23 cellular contexts compared by ENCODE assay signal in the genomic region with DNA sequence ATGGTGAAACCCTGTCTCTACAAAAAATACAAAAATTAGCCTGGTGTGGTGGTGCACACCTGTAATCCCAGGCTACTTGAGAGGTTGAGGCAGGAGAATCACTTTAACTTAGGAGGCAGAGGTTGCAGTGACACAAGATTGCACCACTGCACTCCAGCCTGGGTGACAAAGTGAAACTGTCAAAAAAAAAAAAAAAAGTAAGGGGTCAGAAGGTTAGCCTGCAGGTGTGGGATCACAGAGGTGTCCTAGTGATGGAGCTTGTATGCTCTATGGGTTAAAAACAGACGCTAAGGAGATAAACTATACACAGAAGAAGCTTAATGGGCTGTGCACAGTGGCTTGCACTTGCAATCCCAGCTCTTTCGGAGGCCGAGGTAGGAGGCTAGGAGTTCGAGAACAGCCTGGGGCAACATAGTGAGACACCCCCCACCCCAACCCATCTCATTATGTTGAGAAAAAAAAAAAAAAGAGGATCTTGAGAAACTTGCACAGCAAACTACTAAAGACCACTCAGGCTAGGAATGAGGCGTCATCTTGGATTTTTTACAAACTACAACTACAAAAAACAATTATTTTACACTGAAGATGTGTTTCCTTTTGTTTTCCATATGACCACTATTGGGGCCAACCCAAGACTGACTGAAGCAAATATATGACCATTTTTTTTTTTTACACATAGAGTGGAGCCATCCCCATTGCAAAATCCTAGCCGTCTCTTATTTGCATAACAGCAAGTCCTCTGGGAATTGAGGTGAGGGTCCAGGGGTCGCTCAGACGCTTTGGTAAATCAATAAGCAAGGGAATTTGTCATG. TPM values are rescaled to one million over a fixed set of nuclear protein-coding genes. Genes with fewer than 3 reads are reported as not detected.
DNase-seq lines count a peak whose midpoint lies in the region; ATAC-seq, FAIRE-seq and TF ChIP-seq lines count a peak whose summit lies in the region.
"Had no signal": no experiment of that assay in that cellular context is flagged by ENCODE, and none has a peak within 500 bp of the region (broad histone marks: within the 10 kb centered on the region; RNA-seq: fewer than 3 reads in every experiment).

No MANE protein-coding gene starts in this region.

- peaks cover 25 to 72% (median 34%) of the 10 kb centered on the region in 4 donors for H3K4me1 Mint-ChIP-seq in CD4-positive, alpha-beta memory T cell

- peaks cover 3 to 4% of the 10 kb centered on the region in 2 donors for H3K27me3 Mint-ChIP-seq in CD4-positive, alpha-beta memory T cell

- TF ChIP-seq CTCF in A549 (IDR thresholded peaks at IDR 0.05) (no peak), astrocyte of the spinal cord (IDR thresholded peaks at IDR 0.05; ENCODE audit: low read depth, low read length) (no peak), hepatocyte (IDR thresholded peaks at IDR 0.05; ENCODE audit: poor library complexity) (no peak), upper lobe of right lung (IDR thresholded peaks at IDR 0.05) (no peak)

- H3K9me3 ChIP-seq in A549 (no peaks in the 10 kb centered on the region), hepatocyte (ENCODE audit: low read depth) (no peaks in the 10 kb centered on the region), upper lobe of right lung (no peaks in the 10 kb centered on the region)
- no peaks in the 10 kb centered on the region for H3K9me3 ChIP-seq in CD4-positive, alpha-beta memory T cell (ENCODE audit: control insufficient read depth in 1 of 2, low read length in 2 of 2)
- H3K9me3 ChIP-seq: esophagus muscularis mucosa, heart left ventricle, sigmoid colon, suprapubic skin had no signal

- no peaks in the 10 kb centered on the region for H3K79me2 ChIP-seq in hepatocyte

- no peak for FAIRE-seq in A549 (lab: Jason Lieb, UNC)

- H3K27me3 ChIP-seq in CD4-positive, alpha-beta memory T cell (ENCODE audit: insufficient read depth, low read length): no peaks in the 10 kb centered on the region
- H3K27me3 ChIP-seq in hepatocyte: peaks cover 16% of the 10 kb centered on the region
- H3K27me3 ChIP-seq in upper lobe of right lung: peaks cover 9% of the 10 kb centered on the region
- H3K27me3 ChIP-seq: esophagus muscularis mucosa, sigmoid colon, suprapubic skin had no signal

- ATAC-seq in A549: peak; percentile 6 to 16; a peak in 4 of 6 replicates
- no peak for ATAC-seq in HG03135 (IDR thresholded peaks at IDR 0.05; ENCODE audit: unreplicated experiment)
- no peak for ATAC-seq in upper lobe of right lung
- ATAC-seq: HCT116, heart left ventricle had no signal

- POLR2A ChIA-PET in A549 (lab: Yijun Ruan, JAX): interaction anchor here (0.6 kb wide), 1 partner anchor 9 kb away, joined by 4 read pairs; no protein-coding TSS in a partner anchor
- POLR2A ChIA-PET in CD4-positive, alpha-beta memory T cell (lab: Charles Lee; ENCODE audit: partially characterized antibody): interaction anchor here (3.5 to 5.6 kb wide), 2 partner anchors 8 to 36 kb away, joined by 124 to 202 read pairs; a partner anchor contains a TSS

- TF ChIP-seq EP300 in A549 (IDR thresholded peaks at IDR 0.05): no peak

- no peaks in the 10 kb centered on the region for H3K9me2 ChIP-seq in hepatocyte (replicated peaks; ENCODE audit: insufficient read depth)

- in situ Hi-C loops in astrocyte of the spinal cord (cut with HindIII; ENCODE audit: low sequenced_read_pairs) (no loop called here), KBM-7 (cut with MboI; ENCODE audit: low pct_unique_long_range_greater_than_20kb, low sequenced_read_pairs) (no loop called here)

- DNase-seq in A549 (ENCODE audit: low read depth in 1 of 2, low spot score in 1 of 2) (peak in 1 of 2 experiments; percentile 74), astrocyte of the spinal cord (ENCODE audit: low read depth, low spot score) (peak; percentile 61), hepatocyte (ENCODE audit: low spot score) (peak; percentile 40), upper lobe of right lung (no peak), AG20443 (ENCODE audit: low spot score) (no peak), KBM-7 (no peak)
- peak in 4 of 5 donors; percentile 37 to 65 (median 39) for DNase-seq in CD4-positive, alpha-beta memory T cell
- DNase-seq: activated CD4-positive, alpha-beta T cell treated with anti-CD3 and anti-CD28 coated beads, Interleukin-2, amount 50 U/mL, for 48 hours; activated effector memory CD4-positive, alpha-beta T cell treated with Interleukin-2 at 50 U/mL for 16 hours; heart left ventricle; NCI-H2081; NCI-H524; occipital lobe; OCI-M1; sigmoid colon; stimulated activated CD4-positive, alpha-beta T cell treated with anti-CD3 and anti-CD28 coated beads, Interleukin-2, amount 100 ng/mL, for 24 hours had no signal

- CTCF ChIA-PET in A549 (lab: Yijun Ruan, JAX): interaction anchor here (0.9 to 33.4 kb wide), 6 partner anchors 10 to 168 kb away, joined by 3 to 1883 read pairs (median 56); a partner anchor contains a TSS
- CTCF ChIA-PET in CD4-positive, alpha-beta memory T cell (lab: Charles Lee; ENCODE audit: partially characterized antibody): interaction anchor here (4.1 to 16.8 kb wide), 2 partner anchors 28 to 38 kb away, joined by 72 to 487 read pairs; no protein-coding TSS in a partner anchor

- H3K36me3 Mint-ChIP-seq in CD4-positive, alpha-beta memory T cell: peaks cover 5 to 37% of the 10 kb centered on the region in 2 donors

- peak overlapping the region in 6 of 8 donors; percentile 26 to 73 (median 47) for H3K4me3 Mint-ChIP-seq in CD4-positive, alpha-beta memory T cell

- H3K4me3 ChIP-seq in A549: no peak overlapping the region
- H3K4me3 ChIP-seq in CD4-positive, alpha-beta memory T cell (ENCODE audit: low read length in 2 of 2): no peak overlapping the region
- no peak overlapping the region for H3K4me3 ChIP-seq in astrocyte of the spinal cord (ENCODE audit: low read depth, low read length)
- H3K4me3 ChIP-seq in hepatocyte: no peak overlapping the region
- no peak overlapping the region for H3K4me3 ChIP-seq in upper lobe of right lung
- H3K4me3 ChIP-seq: coronary artery, esophagus muscularis mucosa, heart left ventricle, sigmoid colon, SK-N-MC, suprapubic skin had no signal

- peak overlapping the region in 6 of 7 donors; percentile 60 to 99 (median 90) for H3K27ac Mint-ChIP-seq in CD4-positive, alpha-beta memory T cell

- 60% methylated on average over 8 of the region's 8 CpGs for WGBS in A549 (ENCODE audit: missing lambda C conversion rate)
- WGBS in hepatocyte (ENCODE audit: low lambda C conversion rate, missing lambda C conversion rate): 76% methylated on average over 8 of the region's 8 CpGs

- peaks cover 0 to 73% (median 0%) of the 10 kb centered on the region in 8 donors for H3K9me3 Mint-ChIP-seq in CD4-positive, alpha-beta memory T cell

- H3K4me2 ChIP-seq in A549 (no peak overlapping the region), hepatocyte (no peak overlapping the region)

- no peak for TF ChIP-seq RAD21 in A549 (conservative IDR thresholded peaks at IDR 0.05 in 1 of 2, IDR thresholded peaks at IDR 0.05 in 1 of 2)

- H3K27ac ChIP-seq in A549 (no peak overlapping the region), hepatocyte (no peak overlapping the region), upper lobe of right lung (no peak overlapping the region)
- H3K27ac ChIP-seq in CD4-positive, alpha-beta memory T cell (ENCODE audit: low read depth, low read length): no peak overlapping the region
- H3K27ac ChIP-seq: coronary artery, esophagus muscularis mucosa, heart left ventricle, sigmoid colon, SK-N-MC, suprapubic skin had no signal

- intact Hi-C loops in CD4-positive, alpha-beta memory T cell (cut with micrococcal nuclease): no loop called here
- intact Hi-C loops in upper lobe of right lung (cut with DNase I): no loop called here

- no peak overlapping the region for H2AFZ ChIP-seq in hepatocyte

- no peaks in the 10 kb centered on the region for H4K20me1 ChIP-seq in hepatocyte (ENCODE audit: insufficient read depth, poor library complexity, severe bottlenecking)

- peaks cover 13% of the 10 kb centered on the region for H3K4me1 ChIP-seq in A549
- H3K4me1 ChIP-seq in CD4-positive, alpha-beta memory T cell (ENCODE audit: insufficient read depth, low read length): peaks cover 14% of the 10 kb centered on the region
- H3K4me1 ChIP-seq in hepatocyte (ENCODE audit: insufficient read depth): no peaks in the 10 kb centered on the region
- H3K4me1 ChIP-seq in upper lobe of right lung: peaks cover 11% of the 10 kb centered on the region

- no peak for TF ChIP-seq POLR2A in A549 (IDR thresholded peaks at IDR 0.05; ENCODE audit: low read length)

- no peaks in the 10 kb centered on the region for H3K36me3 ChIP-seq in CD4-positive, alpha-beta memory T cell (ENCODE audit: insufficient read depth, low read length)
- H3K36me3 ChIP-seq in hepatocyte (replicated peaks; ENCODE audit: insufficient read depth, low read depth) (no peaks in the 10 kb centered on the region), upper lobe of right lung (no peaks in the 10 kb centered on the region)
- H3K36me3 ChIP-seq: esophagus muscularis mucosa, heart left ventricle, sigmoid colon had no signal

RNA-seq across cellular contexts. Expression of a gene that starts 7.9 kb away (rescaled TPM):
- polyA plus RNA-seq in A549 (2011; rRNA removed): 27.9 and 48.8 TPM in 2 replicates
- 90.2 and 102 TPM in 2 replicates for polyA plus RNA-seq in A549 (2012; cell fraction: cytosol; rRNA removed)
- 424 and 553 TPM in 2 replicates for polyA plus RNA-seq in A549 (2012; cell fraction: nucleus; rRNA removed)
- polyA plus RNA-seq in A549 (2017; fragmentation: RNase III; extraction: RNeasy Plus Mini Kit Qiagen cat#74134 plus additional on column Dnase treatment): 0.57 to 0.65 TPM (median 0.58 TPM) in 3 replicates
- 82.7 and 141 TPM in 2 replicates for polyA minus RNA-seq in A549 (2011; rRNA and poly(A)+ RNA removed)
- 1 to 10 TPM; 4.2 to 4.7 TPM for total RNA-seq in CD4-positive, alpha-beta memory T cell
- polyA plus RNA-seq in CD4-positive, alpha-beta memory T cell: 10 to 100 TPM; 12.5 to 17.1 TPM
- 37.9 and 73.1 TPM in 2 replicates for total RNA-seq in hepatocyte
- 114 and 168 TPM in 2 replicates for polyA plus RNA-seq in hepatocyte
- total RNA-seq in upper lobe of right lung: 3.6 TPM

RNA-seq across cellular contexts. Expression of a gene that starts 21.1 kb away (rescaled TPM):
- 4.7 and 5.3 TPM in 2 replicates for polyA plus RNA-seq in A549 (2011; rRNA removed)
- 4.7 and 7.4 TPM in 2 replicates for polyA plus RNA-seq in A549 (2012; cell fraction: cytosol; rRNA removed)
- polyA plus RNA-seq in A549 (2012; cell fraction: nucleus; rRNA removed): 5.4 and 5.8 TPM in 2 replicates
- 6.3 to 9.0 TPM (median 8.1 TPM) in 3 replicates for polyA plus RNA-seq in A549 (2017; fragmentation: RNase III; extraction: RNeasy Plus Mini Kit Qiagen cat#74134 plus additional on column Dnase treatment)
- 6.7 and 10.8 TPM in 2 replicates for polyA minus RNA-seq in A549 (2011; rRNA and poly(A)+ RNA removed)
- 1 to 10 TPM in 1 of 2 experiments, under 1 TPM in 1; 0.14 to 1.1 TPM for total RNA-seq in CD4-positive, alpha-beta memory T cell
- polyA plus RNA-seq in CD4-positive, alpha-beta memory T cell: under 1 TPM in 1 of 2 donors, not detected in 1; 0.48 TPM
- 3.4 and 7.8 TPM in 2 replicates for total RNA-seq in hepatocyte
- 12.2 and 14.8 TPM in 2 replicates for polyA plus RNA-seq in hepatocyte
- total RNA-seq in upper lobe of right lung: 13.3 TPM

RNA-seq across cellular contexts. Expression of a gene that starts 22.5 kb away (rescaled TPM):
- 9.2 and 9.8 TPM in 2 replicates for polyA plus RNA-seq in A549 (2011; rRNA removed)
- 8.9 and 11.1 TPM in 2 replicates for polyA plus RNA-seq in A549 (2012; cell fraction: cytosol; rRNA removed)
- polyA plus RNA-seq in A549 (2012; cell fraction: nucleus; rRNA removed): 6.6 TPM in 2 replicates
- polyA plus RNA-seq in A549 (2017; fragmentation: RNase III; extraction: RNeasy Plus Mini Kit Qiagen cat#74134 plus additional on column Dnase treatment): 6.6 to 11.2 TPM (median 10.5 TPM) in 3 replicates
- 1.2 and 1.5 TPM in 2 replicates for polyA minus RNA-seq in A549 (2011; rRNA and poly(A)+ RNA removed)
- 1 to 10 TPM; 5.8 to 7.9 TPM for total RNA-seq in CD4-positive, alpha-beta memory T cell
- 1 to 10 TPM; 3.7 to 4.0 TPM for polyA plus RNA-seq in CD4-positive, alpha-beta memory T cell
- total RNA-seq in hepatocyte: 0.40 and 1.9 TPM in 2 replicates
- 0.59 and 1.4 TPM in 2 replicates for polyA plus RNA-seq in hepatocyte
- total RNA-seq in upper lobe of right lung: 0.67 TPM
- total RNA-seq: kidney epithelial cell had no signal

RNA-seq across cellular contexts. Expression of a gene that starts 31.5 kb away (rescaled TPM):
- polyA plus RNA-seq in A549 (2011; rRNA removed): 59.1 and 64.5 TPM in 2 replicates
- 58.8 and 103 TPM in 2 replicates for polyA plus RNA-seq in A549 (2012; cell fraction: cytosol; rRNA removed)
- polyA plus RNA-seq in A549 (2012; cell fraction: nucleus; rRNA removed): 93.7 and 118 TPM in 2 replicates
- 83.8 to 94.6 TPM (median 94.3 TPM) in 3 replicates for polyA plus RNA-seq in A549 (2017; fragmentation: RNase III; extraction: RNeasy Plus Mini Kit Qiagen cat#74134 plus additional on column Dnase treatment)
- polyA minus RNA-seq in A549 (2011; rRNA and poly(A)+ RNA removed): 72.4 and 90.8 TPM in 2 replicates
- 10 to 100 TPM; 89.8 to 92.8 TPM for total RNA-seq in CD4-positive, alpha-beta memory T cell
- polyA plus RNA-seq in CD4-positive, alpha-beta memory T cell: 10 to 100 TPM; 49.1 to 53.4 TPM
- total RNA-seq in hepatocyte: 57.3 and 68.9 TPM in 2 replicates
- polyA plus RNA-seq in hepatocyte: 86.0 and 92.6 TPM in 2 replicates
- total RNA-seq in upper lobe of right lung: 155 TPM

RNA-seq across cellular contexts. Expression of a gene that starts 52.0 kb away (rescaled TPM):
- 81.7 and 109 TPM in 2 replicates for polyA plus RNA-seq in A549 (2011; rRNA removed)
- polyA plus RNA-seq in A549 (2012; cell fraction: cytosol; rRNA removed): 165 and 195 TPM in 2 replicates
- 178 and 201 TPM in 2 replicates for polyA plus RNA-seq in A549 (2012; cell fraction: nucleus; rRNA removed)
- polyA plus RNA-seq in A549 (2017; fragmentation: RNase III; extraction: RNeasy Plus Mini Kit Qiagen cat#74134 plus additional on column Dnase treatment): 89.7 to 97.6 TPM (median 93.0 TPM) in 3 replicates
- 175 and 210 TPM in 2 replicates for polyA minus RNA-seq in A549 (2011; rRNA and poly(A)+ RNA removed)
- total RNA-seq in CD4-positive, alpha-beta memory T cell: 10 to 100 TPM; 46.6 to 46.9 TPM
- polyA plus RNA-seq in CD4-positive, alpha-beta memory T cell: 10 to 100 TPM; 36.2 to 38.3 TPM
- total RNA-seq in hepatocyte: 42.5 and 51.0 TPM in 2 replicates
- polyA plus RNA-seq in hepatocyte: 66.7 and 72.8 TPM in 2 replicates
- total RNA-seq in upper lobe of right lung: 48.8 TPM

Comparison
In these comparisons a context has a peak if more than half of its experiments do, and no peak if none do; other contexts are left out.
1. ATAC-seq: peak in A549 (2 of 2); none in HG03135 (single experiment) and upper lobe of right lung (single experiment).
2. DNase-seq: peak in CD4-positive, alpha-beta memory T cell (4 of 5), astrocyte of the spinal cord (single experiment) and hepatocyte (single experiment); none in upper lobe of right lung (single experiment), AG20443 (single experiment) and KBM-7 (single experiment).